In genomic region chr11:130023204-130023603, GRCh38 we compare ENCODE assay signal across 7 cellular contexts. TPM values are rescaled to one million over a fixed set of nuclear protein-coding genes. Genes with fewer than 3 reads are reported as not detected.
DNase-seq lines count a peak whose midpoint lies in the region; ATAC-seq and TF ChIP-seq lines count a peak whose summit lies in the region.

No MANE protein-coding gene starts in this region.

- H3K9me3 ChIP-seq in skeletal muscle satellite cell (replicated peaks; ENCODE audit: low read length) (no peaks in the 10 kb centered on the region), aorta (ENCODE audit: control insufficient read depth, low read length) (no peaks in the 10 kb centered on the region)

- H3K4me1 ChIP-seq in skeletal muscle satellite cell (ENCODE audit: control insufficient read depth, insufficient read depth, low read length) (peaks cover 19% of the 10 kb centered on the region), aorta (ENCODE audit: control insufficient read depth in 1 of 2, insufficient read depth in 2 of 2, low read length in 2 of 2) (no peaks in the 10 kb centered on the region)

- H3K27me3 ChIP-seq in skeletal muscle satellite cell (ENCODE audit: control insufficient read depth, insufficient read depth, low read length) (no peaks in the 10 kb centered on the region), aorta (ENCODE audit: control insufficient read depth in 1 of 2, insufficient read depth in 2 of 2, low read length in 1 of 2) (no peaks in the 10 kb centered on the region)

- H3K36me3 ChIP-seq in skeletal muscle satellite cell (ENCODE audit: insufficient read depth, low read length) (no peaks in the 10 kb centered on the region), aorta (ENCODE audit: control insufficient read depth in 1 of 2, insufficient read depth in 2 of 2, low read length in 1 of 2) (no peaks in the 10 kb centered on the region)

- intact Hi-C loops in aorta (cut with DNase I): no loop called here

- DNase-seq in NOMO-1 treated with DMSO at 0.1 percent for 48 hours (lab: John Stamatoyannopoulos, UW; ENCODE audit: unreplicated experiment) (no peak), aorta (no peak)
- no peak for DNase-seq in activated T-cell treated with anti-CD3 and anti-CD28 coated beads, Interleukin-2, amount 50 U/mL, for 48 hours

- H3K4me3 ChIP-seq in skeletal muscle satellite cell (ENCODE audit: low read length) (peak overlapping the region; percentile 12), aorta (ENCODE audit: low read length in 2 of 2) (no peak overlapping the region)

- H3K4me2 ChIP-seq in skeletal muscle satellite cell (ENCODE audit: low read length): peak overlapping the region; percentile 11

- H3K9ac ChIP-seq in skeletal muscle satellite cell (ENCODE audit: low read depth, low read length): no peak overlapping the region

- ATAC-seq in GM19035 (IDR thresholded peaks at IDR 0.05; ENCODE audit: unreplicated experiment) (peak; percentile 92), HG03039 (IDR thresholded peaks at IDR 0.05; ENCODE audit: unreplicated experiment) (peak; percentile 74), SK-N-SH treated with all-trans-retinoic acid at 6 μM for 48 hours (peak; percentile 85), aorta (ENCODE audit: low FRiP score) (no peak)

- 42 to 60% methylated on average over 2 of the region's 2 CpGs for WGBS in aorta, 2 donors

- H3K27ac ChIP-seq in aorta (ENCODE audit: low read depth in 1 of 2, low read length in 2 of 2): no peak overlapping the region

TF ChIP-seq in SK-N-SH treated with all-trans-retinoic acid at 6 μM for 48 hours, 23 proteins besides CTCF, POLR2A, EP300 and RAD21:
- TF ChIP-seq ZFP30 (CRISPR knock-in tag; IDR thresholded peaks at IDR 0.05): no peak
- TF ChIP-seq GLIS3 (CRISPR knock-in tag; IDR thresholded peaks at IDR 0.05): no peak
- no peak for TF ChIP-seq BACH2 (CRISPR knock-in tag; IDR thresholded peaks at IDR 0.05; ENCODE audit: borderline replicate concordance)
- TF ChIP-seq CREB5 (CRISPR knock-in tag; IDR thresholded peaks at IDR 0.05; ENCODE audit: low read depth): no peak
- no peak for TF ChIP-seq TOX (CRISPR knock-in tag; IDR thresholded peaks at IDR 0.05; ENCODE audit: borderline replicate concordance)
- TF ChIP-seq SNAI2 (CRISPR knock-in tag; IDR thresholded peaks at IDR 0.05): no peak
- no peak for TF ChIP-seq ZNF565 (CRISPR knock-in tag; conservative IDR thresholded peaks at IDR 0.05; ENCODE audit: low read depth)
- TF ChIP-seq ZC3H10 (CRISPR knock-in tag; IDR thresholded peaks at IDR 0.05): no peak
- TF ChIP-seq ARNTL (CRISPR knock-in tag; IDR thresholded peaks at IDR 0.05; ENCODE audit: borderline replicate concordance, low read depth): no peak
TF ChIP-seq in SK-N-SH treated with all-trans-retinoic acid at 6 μM for 48 hours: peak in this region for 0.

RNA-seq across cellular contexts. Expression of gene PRDM10, which starts 20.6 kb away (rescaled TPM):
- total RNA-seq in skeletal muscle satellite cell (2012; rRNA removed): 5.1 and 6.1 TPM in 2 replicates
- 10 to 100 TPM in 1 of 2 donors, 1 to 10 TPM in 1; 7.7 to 14.9 TPM for total RNA-seq in aorta
- polyA plus RNA-seq in aorta: 1 to 10 TPM; 1.5 to 2.4 TPM

RNA-seq across cellular contexts. Expression of gene APLP2, which starts 46.5 kb away (rescaled TPM):
- total RNA-seq in skeletal muscle satellite cell (2012; rRNA removed): 231 and 283 TPM in 2 replicates
- 100 to 1,000 TPM; 367 to 414 TPM for total RNA-seq in aorta
- 100 to 1,000 TPM; 219 to 405 TPM for polyA plus RNA-seq in aorta
